In the genomic region with DNA sequence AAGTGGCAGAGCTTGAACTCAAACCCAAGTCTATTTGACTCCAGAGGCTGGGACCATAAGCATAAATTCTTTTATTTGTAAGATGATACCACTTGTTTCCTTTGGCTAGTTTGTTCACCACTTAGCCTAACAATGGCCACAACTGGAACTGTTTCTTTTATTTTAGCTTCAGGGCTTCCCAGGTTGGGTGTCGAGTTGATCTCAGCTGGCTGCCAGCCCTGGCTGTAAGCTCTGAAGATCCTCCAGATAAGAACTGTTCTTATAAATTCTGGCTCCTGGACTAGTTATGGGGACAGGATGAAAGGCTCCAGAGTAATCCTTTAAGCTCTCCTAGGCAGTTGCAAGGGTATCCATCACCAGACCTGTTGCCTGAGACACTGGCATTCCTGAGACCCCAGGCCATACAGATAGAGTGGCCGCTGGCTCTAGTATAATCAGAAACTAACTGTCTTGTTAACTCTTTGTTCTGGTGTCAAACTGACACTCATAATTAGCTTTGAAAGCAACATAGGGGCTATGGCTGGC, we compare ENCODE assay signal across 19 cellular contexts.
DNase-seq lines count a peak whose midpoint lies in the region; ATAC-seq and TF ChIP-seq lines count a peak whose summit lies in the region.
"Had no signal": no experiment of that assay in that cellular context is flagged by ENCODE, and none has a peak within 500 bp of the region (broad histone marks: within the 10 kb centered on the region; RNA-seq: fewer than 3 reads in every experiment).

No MANE protein-coding gene starts in this region.

- H3K27ac Mint-ChIP-seq in endothelial cell (ENCODE audit: unreplicated experiment), result no peak overlapping the region
- H3K27ac Mint-ChIP-seq: CD14-positive monocyte had no signal

- H3K9me3 Mint-ChIP-seq in endothelial cell (ENCODE audit: unreplicated experiment), result no peaks in the 10 kb centered on the region

- no peak overlapping the region for H3K4me3 Mint-ChIP-seq in endothelial cell (ENCODE audit: unreplicated experiment)
- H3K4me3 Mint-ChIP-seq: CD14-positive monocyte had no signal

- H3K36me3 Mint-ChIP-seq in endothelial cell (ENCODE audit: low read depth, unreplicated experiment), result no peaks in the 10 kb centered on the region
- H3K36me3 Mint-ChIP-seq: CD14-positive monocyte had no signal

- peak; percentile 17 for DNase-seq in H4 (ENCODE audit: low spot score)
- peak; percentile 89 for DNase-seq in M059J (ENCODE audit: low read depth)
- DNase-seq in RPMI7951 (ENCODE audit: low read depth), result peak; percentile 70
- DNase-seq in iris pigment epithelial cell (ENCODE audit: low read depth), result peak; percentile 23
- no peak for DNase-seq in activated CD4-positive, alpha-beta T cell treated with anti-CD3 and anti-CD28 coated beads for 1 hour
- DNase-seq in endothelial cell (ENCODE audit: low spot score), result no peak
- DNase-seq: ACHN, AML-193, DMS 273 treated with DMSO at 0.1 percent for 48 hours, H7, KBM-7, NCI-H1092, NCI-H2081 treated with DMSO at 0.1 percent for 48 hours, NCI-H345, Right ventricle myocardium superior, SK-N-SH had no signal

- H3K4me1 Mint-ChIP-seq in endothelial cell (ENCODE audit: unreplicated experiment), result no peaks in the 10 kb centered on the region

- H3K27me3 Mint-ChIP-seq in endothelial cell (ENCODE audit: unreplicated experiment), result peaks cover 3% of the 10 kb centered on the region

- TF ChIP-seq CTCF in endothelial cell (IDR thresholded peaks at IDR 0.05; ENCODE audit: unreplicated experiment), result no peak

- no peak for ATAC-seq in HG03095 (IDR thresholded peaks at IDR 0.05; ENCODE audit: unreplicated experiment)
- ATAC-seq: Panc1 had no signal

Comparison
In these comparisons a context has a peak if more than half of its experiments do, and no peak if none do; other contexts are left out.
1. DNase-seq: peak in H4 (single experiment), M059J (single experiment), RPMI7951 (single experiment) and iris pigment epithelial cell (single experiment); none in activated CD4-positive, alpha-beta T cell treated with anti-CD3 and anti-CD28 coated beads for 1 hour (single experiment) and endothelial cell (single experiment).